13 cellular contexts compared by ENCODE assay signal in the genomic region with DNA sequence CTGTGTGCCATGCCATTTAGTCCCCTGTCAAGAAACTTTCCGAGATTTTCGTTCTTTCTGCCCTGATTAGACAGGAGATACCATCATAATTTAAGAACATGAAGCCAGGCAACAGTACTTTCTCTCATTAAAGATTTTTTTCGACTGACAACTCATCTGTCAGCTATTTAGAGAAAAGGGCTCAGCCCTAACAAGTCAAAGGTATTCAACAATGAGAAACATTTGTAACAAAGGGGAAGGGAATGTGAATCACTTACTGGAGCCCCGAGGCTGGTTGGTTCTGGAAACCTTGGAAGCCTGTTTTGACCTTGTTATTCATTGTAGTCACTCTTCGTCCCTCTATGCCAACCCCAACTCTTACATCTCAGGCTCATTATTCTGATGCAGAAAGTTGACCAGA.
DNase-seq lines count a peak whose midpoint lies in the region; TF ChIP-seq lines count a peak whose summit lies in the region.
"Had no signal": no experiment of that assay in that cellular context is flagged by ENCODE, and none has a peak within 500 bp of the region (broad histone marks: within the 10 kb centered on the region; RNA-seq: fewer than 3 reads in every experiment).

No MANE protein-coding gene starts in this region.

- no peak overlapping the region for H3K27ac ChIP-seq in vagina
- H3K27ac ChIP-seq: psoas muscle, thoracic aorta had no signal

- no peak for TF ChIP-seq POLR2A in vagina (IDR thresholded peaks at IDR 0.05)

- TF ChIP-seq CTCF in astrocyte of the cerebellum (IDR thresholded peaks at IDR 0.05; ENCODE audit: low read depth, low read length, missing control alignments) = no peak
- TF ChIP-seq CTCF in GM10248 (IDR thresholded peaks at IDR 0.05; ENCODE audit: control extremely low read depth, extremely low read depth, low read depth, missing control alignments) = no peak
- TF ChIP-seq CTCF in vagina (IDR thresholded peaks at IDR 0.05) = no peak

- POLR2A ChIA-PET in GM10248 (lab: Yijun Ruan, JAX) = no interaction called here

- H3K4me1 ChIP-seq in vagina = peaks cover 27% of the 10 kb centered on the region
- H3K4me1 ChIP-seq: psoas muscle had no signal

- no peak overlapping the region for H3K4me3 ChIP-seq in astrocyte of the cerebellum (ENCODE audit: low read depth, low read length)
- no peak overlapping the region for H3K4me3 ChIP-seq in vagina
- H3K4me3 ChIP-seq: psoas muscle, thoracic aorta had no signal

- H3K9me3 ChIP-seq in vagina = no peaks in the 10 kb centered on the region
- H3K9me3 ChIP-seq: psoas muscle, thoracic aorta had no signal

- H3K27me3 ChIP-seq in vagina = no peaks in the 10 kb centered on the region

- CTCF ChIA-PET in GM10248 (lab: Yijun Ruan, JAX) = no interaction called here

- intact Hi-C loops in vagina (cut with DNase I) = no loop called here

- DNase-seq in 8988T (peak; percentile 34), HPDE6-E6E7 (ENCODE audit: extremely low spot score) (peak; percentile 70), astrocyte of the cerebellum (ENCODE audit: low read depth) (peak; percentile 46), hepatic stellate cell (ENCODE audit: low spot score) (peak; percentile 22), GM10248 (ENCODE audit: extremely low spot score) (no peak), DMS153 (lab: John Stamatoyannopoulos, UW) (no peak), NCI-H1092 (lab: John Stamatoyannopoulos, UW) (no peak), vagina (ENCODE audit: extremely low spot score in 2 of 2) (no peak)
- DNase-seq: H9; NCI-H1436; NK-92 treated with Interleukin-12 subunit alpha and Interleukin-12 subunit beta, amount 100 ng/mL, for 24 hours; psoas muscle had no signal

- in situ Hi-C loops in astrocyte of the cerebellum (cut with HindIII; ENCODE audit: low sequenced_read_pairs) = loop anchor here (5.0 kb wide), 2 partner anchors 43 to 867 kb away; no protein-coding TSS in a partner anchor

- H3K36me3 ChIP-seq in vagina = no peaks in the 10 kb centered on the region
- H3K36me3 ChIP-seq: thoracic aorta had no signal

Comparison
In these comparisons a context has a peak if more than half of its experiments do, and no peak if none do; other contexts are left out.
1. DNase-seq: peak in 8988T (single experiment), HPDE6-E6E7 (single experiment), astrocyte of the cerebellum (single experiment) and hepatic stellate cell (single experiment); none in GM10248 (single experiment), DMS153 (single experiment), NCI-H1092 (single experiment) and vagina (0 of 2).